In genomic region chr5:151892393-151892792, GRCh38 we compare ENCODE assay signal across 1 cellular context.
TF ChIP-seq lines count a peak whose summit lies in the region.

No MANE protein-coding gene starts in this region.

TF ChIP-seq in HEK293, 187 proteins besides CTCF, POLR2A, EP300 and RAD21 (continued from another document):
- TF ChIP-seq, protein P1, sequence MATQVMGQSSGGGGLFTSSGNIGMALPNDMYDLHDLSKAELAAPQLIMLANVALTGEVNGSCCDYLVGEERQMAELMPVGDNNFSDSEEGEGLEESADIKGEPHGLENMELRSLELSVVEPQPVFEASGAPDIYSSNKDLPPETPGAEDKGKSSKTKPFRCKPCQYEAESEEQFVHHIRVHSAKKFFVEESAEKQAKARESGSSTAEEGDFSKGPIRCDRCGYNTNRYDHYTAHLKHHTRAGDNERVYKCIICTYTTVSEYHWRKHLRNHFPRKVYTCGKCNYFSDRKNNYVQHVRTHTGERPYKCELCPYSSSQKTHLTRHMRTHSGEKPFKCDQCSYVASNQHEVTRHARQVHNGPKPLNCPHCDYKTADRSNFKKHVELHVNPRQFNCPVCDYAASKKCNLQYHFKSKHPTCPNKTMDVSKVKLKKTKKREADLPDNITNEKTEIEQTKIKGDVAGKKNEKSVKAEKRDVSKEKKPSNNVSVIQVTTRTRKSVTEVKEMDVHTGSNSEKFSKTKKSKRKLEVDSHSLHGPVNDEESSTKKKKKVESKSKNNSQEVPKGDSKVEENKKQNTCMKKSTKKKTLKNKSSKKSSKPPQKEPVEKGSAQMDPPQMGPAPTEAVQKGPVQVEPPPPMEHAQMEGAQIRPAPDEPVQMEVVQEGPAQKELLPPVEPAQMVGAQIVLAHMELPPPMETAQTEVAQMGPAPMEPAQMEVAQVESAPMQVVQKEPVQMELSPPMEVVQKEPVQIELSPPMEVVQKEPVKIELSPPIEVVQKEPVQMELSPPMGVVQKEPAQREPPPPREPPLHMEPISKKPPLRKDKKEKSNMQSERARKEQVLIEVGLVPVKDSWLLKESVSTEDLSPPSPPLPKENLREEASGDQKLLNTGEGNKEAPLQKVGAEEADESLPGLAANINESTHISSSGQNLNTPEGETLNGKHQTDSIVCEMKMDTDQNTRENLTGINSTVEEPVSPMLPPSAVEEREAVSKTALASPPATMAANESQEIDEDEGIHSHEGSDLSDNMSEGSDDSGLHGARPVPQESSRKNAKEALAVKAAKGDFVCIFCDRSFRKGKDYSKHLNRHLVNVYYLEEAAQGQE (tag by site-specific recombination; IDR thresholded peaks at IDR 0.05): no peak
- TF ChIP-seq ZNF558 (tag by site-specific recombination; IDR thresholded peaks at IDR 0.05) (no peak), ZNF830 (tag by site-specific recombination; IDR thresholded peaks at IDR 0.05; ENCODE audit: low read depth) (0 out of 2 replicates have a peak, but pooled peaks have one; percentile 35), ZIC2 (tag by site-specific recombination; IDR thresholded peaks at IDR 0.05) (peak; percentile 54), GLIS2 (tag by site-specific recombination; IDR thresholded peaks at IDR 0.05) (no peak), ZNF37A (tag by site-specific recombination; IDR thresholded peaks at IDR 0.05) (peak; percentile 50; the same call in 1 of the 2 replicates), SALL2 (tag by site-specific recombination; IDR thresholded peaks at IDR 0.05; ENCODE audit: borderline replicate concordance) (0 out of 2 replicates have a peak, but pooled peaks have one; percentile 38), KLF8 (tag by site-specific recombination; IDR thresholded peaks at IDR 0.05) (no peak), ZNF19 (tag by site-specific recombination; IDR thresholded peaks at IDR 0.05; ENCODE audit: low read depth) (no peak), ZBTB20 (tag by site-specific recombination; IDR thresholded peaks at IDR 0.05) (no peak), ZSCAN30 (tag by site-specific recombination; IDR thresholded peaks at IDR 0.05) (0 out of 2 replicates have a peak, but pooled peaks have one; percentile 14), ZNF423 (tag by site-specific recombination; IDR thresholded peaks at IDR 0.05) (no peak), HOXD13 (CRISPR knock-in tag; IDR thresholded peaks at IDR 0.05; ENCODE audit: borderline replicate concordance) (no peak)
- TF ChIP-seq, protein P2, sequence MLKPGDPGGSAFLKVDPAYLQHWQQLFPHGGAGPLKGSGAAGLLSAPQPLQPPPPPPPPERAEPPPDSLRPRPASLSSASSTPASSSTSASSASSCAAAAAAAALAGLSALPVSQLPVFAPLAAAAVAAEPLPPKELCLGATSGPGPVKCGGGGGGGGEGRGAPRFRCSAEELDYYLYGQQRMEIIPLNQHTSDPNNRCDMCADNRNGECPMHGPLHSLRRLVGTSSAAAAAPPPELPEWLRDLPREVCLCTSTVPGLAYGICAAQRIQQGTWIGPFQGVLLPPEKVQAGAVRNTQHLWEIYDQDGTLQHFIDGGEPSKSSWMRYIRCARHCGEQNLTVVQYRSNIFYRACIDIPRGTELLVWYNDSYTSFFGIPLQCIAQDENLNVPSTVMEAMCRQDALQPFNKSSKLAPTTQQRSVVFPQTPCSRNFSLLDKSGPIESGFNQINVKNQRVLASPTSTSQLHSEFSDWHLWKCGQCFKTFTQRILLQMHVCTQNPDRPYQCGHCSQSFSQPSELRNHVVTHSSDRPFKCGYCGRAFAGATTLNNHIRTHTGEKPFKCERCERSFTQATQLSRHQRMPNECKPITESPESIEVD (tag by site-specific recombination; IDR thresholded peaks at IDR 0.05): 0 out of 2 replicates have a peak, but pooled peaks have one; percentile 16
